Comparison of ENCODE assay signal across 1 cellular context in genomic region chr22:19876941-19877625, GRCh38.
TF ChIP-seq lines count a peak whose summit lies in the region.

No MANE protein-coding gene starts in this region.

TF ChIP-seq in HEK293, 187 proteins besides CTCF, POLR2A, EP300 and RAD21 (continued from another document):
- TF ChIP-seq ZNF624 (tag by site-specific recombination; IDR thresholded peaks at IDR 0.05) = no peak
- TF ChIP-seq WT1 (tag by site-specific recombination; IDR thresholded peaks at IDR 0.05) = no peak
- TF ChIP-seq ZBTB21 (tag by site-specific recombination; IDR thresholded peaks at IDR 0.05) = no peak
- TF ChIP-seq ZNF292 (tag by site-specific recombination; IDR thresholded peaks at IDR 0.05; ENCODE audit: borderline replicate concordance, low read depth) = no peak
- peak; percentile 78 for TF ChIP-seq ZFHX2 (tag by site-specific recombination; conservative IDR thresholded peaks at IDR 0.05)
- TF ChIP-seq EGR2 (tag by site-specific recombination; IDR thresholded peaks at IDR 0.05; ENCODE audit: low read depth) = peak; percentile 73
- 0 out of 2 replicates have a peak, but pooled peaks have one; percentile 11 for TF ChIP-seq BCL11B (tag by site-specific recombination; IDR thresholded peaks at IDR 0.05; ENCODE audit: low read depth)
- TF ChIP-seq YY1 (tag by site-specific recombination; IDR thresholded peaks at IDR 0.05) = no peak
TF ChIP-seq in HEK293: peak in this region for 8.
